1 cellular context compared by ENCODE assay signal in genomic region chr6:146546440-146546839, GRCh38.
A peak's percentile ranks its signal among the peaks of the same experiment; 100 is the strongest.
TF ChIP-seq lines count a peak whose summit lies in the region.

No MANE protein-coding gene starts in this region.

TF ChIP-seq in K562, 482 proteins besides CTCF, POLR2A, EP300 and RAD21:
- TF ChIP-seq KLF13 (tag; IDR thresholded peaks at IDR 0.05; ENCODE audit: borderline replicate concordance, low read depth) (no peak), MAZ (CRISPR knock-in tag; conservative IDR thresholded peaks at IDR 0.05 in 1 of 2, IDR thresholded peaks at IDR 0.05 in 1 of 2) (no peak), TRIM25 (IDR thresholded peaks at IDR 0.05; ENCODE audit: borderline replicate concordance) (no peak), CEBPB (tag; IDR thresholded peaks at IDR 0.05) (peak; percentile 96), IFI16 (CRISPR knock-in tag; IDR thresholded peaks at IDR 0.05) (no peak), CC2D1A (IDR thresholded peaks at IDR 0.05) (no peak), RBFOX2 (IDR thresholded peaks at IDR 0.05; ENCODE audit: low read depth, low read length) (no peak), ZNF395 (CRISPR knock-in tag; IDR thresholded peaks at IDR 0.05) (no peak), GTF2A2 (tag; IDR thresholded peaks at IDR 0.05) (no peak), ASH1L (IDR thresholded peaks at IDR 0.05; ENCODE audit: borderline replicate concordance, low read depth, partially characterized antibody) (no peak), IRF9 (tag; IDR thresholded peaks at IDR 0.05) (peak; percentile 63; the same call in 1 of the 2 replicates), NRF1 (conservative IDR thresholded peaks at IDR 0.05 in 1 of 2, IDR thresholded peaks at IDR 0.05 in 1 of 2) (no peak), BCOR (IDR thresholded peaks at IDR 0.05) (no peak), PCBP2 (IDR thresholded peaks at IDR 0.05; ENCODE audit: low read depth, low read length, poor library complexity, severe bottlenecking) (no peak), KLF16 (IDR thresholded peaks at IDR 0.05) (no peak), CBX5 (IDR thresholded peaks at IDR 0.05; ENCODE audit: borderline replicate concordance, low read depth) (no peak), ZNF639 (CRISPR knock-in tag; conservative IDR thresholded peaks at IDR 0.05 in 1 of 2, IDR thresholded peaks at IDR 0.05 in 1 of 2) (no peak), GTF2B (IDR thresholded peaks at IDR 0.05; ENCODE audit: extremely low read depth, insufficient read length) (no peak), MBD1 (CRISPR knock-in tag; IDR thresholded peaks at IDR 0.05) (no peak), CEBPG (CRISPR knock-in tag; IDR thresholded peaks at IDR 0.05) (peak; percentile 52; the same call in 1 of the 2 replicates), CEBPG (tag; conservative IDR thresholded peaks at IDR 0.05 in 1 of 2, IDR thresholded peaks at IDR 0.05 in 1 of 2) (peak; percentile 91 to 99), NKRF (IDR thresholded peaks at IDR 0.05; ENCODE audit: borderline replicate concordance) (no peak), ZSCAN32 (CRISPR knock-in tag; IDR thresholded peaks at IDR 0.05) (no peak), ZNF408 (CRISPR knock-in tag; IDR thresholded peaks at IDR 0.05; ENCODE audit: low read depth) (no peak), ATF7 (IDR thresholded peaks at IDR 0.05) (0 out of 2 replicates have a peak, but pooled peaks have one; percentile 16), HNRNPUL1 (IDR thresholded peaks at IDR 0.05; ENCODE audit: low read length) (no peak), EZH2 (IDR thresholded peaks at IDR 0.05; ENCODE audit: borderline replicate concordance, low read depth, low read length) (no peak), GTF3C2 (IDR thresholded peaks at IDR 0.05; ENCODE audit: borderline replicate concordance, extremely low read depth, insufficient read length) (no peak), ZNF444 (CRISPR knock-in tag; IDR thresholded peaks at IDR 0.05) (no peak), CBX2 (IDR thresholded peaks at IDR 0.05; ENCODE audit: insufficient read depth, low read length, poor library complexity, severe bottlenecking) (no peak), GTF2E2 (tag; IDR thresholded peaks at IDR 0.05) (no peak), SIRT6 (IDR thresholded peaks at IDR 0.05; ENCODE audit: low read depth, low read length) (no peak), TRIM24 (IDR thresholded peaks at IDR 0.05) (no peak), KAT7 (CRISPR knock-in tag; IDR thresholded peaks at IDR 0.05; ENCODE audit: borderline replicate concordance) (no peak), LEF1 (IDR thresholded peaks at IDR 0.05) (no peak), FOXK2 (conservative IDR thresholded peaks at IDR 0.05 in 1 of 2, IDR thresholded peaks at IDR 0.05 in 1 of 2; ENCODE audit: low read depth in 2 of 2) (no peak), SETDB1 (IDR thresholded peaks at IDR 0.05; ENCODE audit: low read length) (no peak), ATF3 (IDR thresholded peaks at IDR 0.05) (peak; percentile 74), ATF3 (CRISPR knock-in tag; conservative IDR thresholded peaks at IDR 0.05) (no peak)
